Comparison of ENCODE assay signal across 8 cellular contexts in the genomic region with DNA sequence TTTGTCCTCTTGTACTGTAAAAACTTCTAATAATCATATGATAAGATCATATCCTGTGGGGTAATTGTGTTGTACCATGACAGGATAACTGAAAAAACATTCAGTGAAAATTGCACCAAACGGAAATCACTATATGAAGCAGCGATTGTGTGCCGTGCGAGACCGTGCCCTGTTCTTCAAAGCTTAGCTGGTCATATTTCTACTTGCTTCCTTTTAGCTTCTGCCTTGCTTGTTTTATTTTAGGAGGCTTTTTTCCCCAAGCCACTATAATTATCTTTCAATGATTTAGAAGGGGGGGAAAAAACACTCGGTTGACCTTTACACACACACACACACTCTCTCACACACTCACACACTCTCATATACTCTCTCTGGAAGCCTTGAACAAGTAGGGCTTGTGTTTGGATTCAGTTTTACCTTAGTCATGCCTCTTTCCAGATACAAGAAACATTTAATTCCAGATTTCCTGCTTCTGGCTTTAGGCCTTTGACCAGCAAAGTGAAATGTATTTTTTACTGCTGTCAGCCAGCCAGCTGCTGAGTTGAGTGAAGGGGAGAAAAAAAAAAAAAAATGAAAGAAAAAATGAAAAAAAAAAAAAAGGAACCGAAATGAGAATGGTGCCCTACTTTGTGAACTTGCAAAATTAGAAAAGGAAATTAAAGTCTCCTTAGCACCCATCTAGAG.
DNase-seq lines count a peak whose midpoint lies in the region; ATAC-seq and TF ChIP-seq lines count a peak whose summit lies in the region.

No MANE protein-coding gene starts in this region.

- intact Hi-C loops in left ventricle myocardium inferior (cut with micrococcal nuclease) (loop anchor here (5.0 kb wide), 1 partner anchor 36 kb away; no protein-coding TSS in a partner anchor), spleen (cut with DNase I; ENCODE audit: low total_unique reads) (no loop called here)

- H3K4me1 Mint-ChIP-seq in activated naive CD4-positive, alpha-beta T cell treated with anti-CD3 and anti-CD28 coated beads, Interleukin-2, amount 10 ng/mL, durations not matched to agents 7 days and 5 days: peaks cover 87% of the 10 kb centered on the region

- H3K9me3 Mint-ChIP-seq in activated naive CD4-positive, alpha-beta T cell treated with anti-CD3 and anti-CD28 coated beads, Interleukin-2, amount 10 ng/mL, durations not matched to agents 7 days and 5 days: peaks cover 3% of the 10 kb centered on the region

- 0 to 3% (median 2%) methylated on average over 7 of the region's 7 CpGs for WGBS in spleen, 5 donors

- peaks cover 4% of the 10 kb centered on the region; the same call in 1 of the 2 replicates for H3K36me3 ChIP-seq in BE2C
- peaks cover 24% of the 10 kb centered on the region for H3K36me3 ChIP-seq in left ventricle myocardium inferior
- peaks cover 4 to 52% (median 16%) of the 10 kb centered on the region in 6 donors for H3K36me3 ChIP-seq in spleen

- in situ Hi-C loops in KBM-7 (cut with MboI; ENCODE audit: low pct_unique_long_range_greater_than_20kb, low sequenced_read_pairs): no loop called here

- H3K27ac ChIP-seq in left ventricle myocardium inferior (replicated peaks): peak overlapping the region; percentile 86
- peak overlapping the region; percentile 57 to 89 (median 82) for H3K27ac ChIP-seq in spleen

- H3K4me1 ChIP-seq in BE2C (peaks cover 26% of the 10 kb centered on the region), left ventricle myocardium inferior (peaks cover 71% of the 10 kb centered on the region), spleen (peaks cover 30 to 84% (median 55%) of the 10 kb centered on the region in 6 donors)

- ATAC-seq in GM19455 (IDR thresholded peaks at IDR 0.05; ENCODE audit: unreplicated experiment): peak; percentile 46

- H3K4me3 Mint-ChIP-seq in activated naive CD4-positive, alpha-beta T cell treated with anti-CD3 and anti-CD28 coated beads, Interleukin-2, amount 10 ng/mL, durations not matched to agents 7 days and 5 days: peak overlapping the region; percentile 40

- H3K27me3 ChIP-seq in BE2C: no peaks in the 10 kb centered on the region
- H3K27me3 ChIP-seq in left ventricle myocardium inferior (ENCODE audit: low read depth): no peaks in the 10 kb centered on the region
- no peaks in the 10 kb centered on the region for H3K27me3 ChIP-seq in spleen (replicated peaks in 1 of 7)

- no peak for DNase-seq in BE2C
- DNase-seq in KBM-7: peak; percentile 76
- peak; percentile 73 for DNase-seq in activated naive CD4-positive, alpha-beta T cell treated with anti-CD3 and anti-CD28 coated beads, Interleukin-2, amount 10 ng/mL, durations not matched to agents 7 days and 5 days
- no peak for DNase-seq in left ventricle myocardium inferior
- DNase-seq in spleen: no peak
- DNase-seq in NCI-H446 treated with DMSO at 0.1 percent for 48 hours (lab: John Stamatoyannopoulos, UW): no peak
- DNase-seq in A172 (ENCODE audit: low spot score): no peak

- peaks cover 85% of the 10 kb centered on the region for H3K36me3 Mint-ChIP-seq in activated naive CD4-positive, alpha-beta T cell treated with anti-CD3 and anti-CD28 coated beads, Interleukin-2, amount 10 ng/mL, durations not matched to agents 7 days and 5 days

- TF ChIP-seq POLR2A in spleen (IDR thresholded peaks at IDR 0.05): no peak

- H3K4me3 ChIP-seq in BE2C (ENCODE audit: low read depth, low read length) (peak overlapping the region; percentile 8), left ventricle myocardium inferior (peak overlapping the region; percentile 22), spleen (peak overlapping the region in 2 of 8 donors; percentile 0 to 34)

- TF ChIP-seq CTCF in BE2C (IDR thresholded peaks at IDR 0.05; ENCODE audit: low read depth, low read length) (no peak), left ventricle myocardium inferior (IDR thresholded peaks at IDR 0.05; ENCODE audit: borderline replicate concordance) (no peak), spleen (IDR thresholded peaks at IDR 0.05 in 8 of 11, conservative IDR thresholded peaks at IDR 0.05 in 3 of 11) (no peak)

- no peaks in the 10 kb centered on the region for H3K27me3 Mint-ChIP-seq in activated naive CD4-positive, alpha-beta T cell treated with anti-CD3 and anti-CD28 coated beads, Interleukin-2, amount 10 ng/mL, durations not matched to agents 7 days and 5 days

- H3K9me3 ChIP-seq in BE2C: no peaks in the 10 kb centered on the region
- no peaks in the 10 kb centered on the region for H3K9me3 ChIP-seq in left ventricle myocardium inferior (replicated peaks)
- H3K9me3 ChIP-seq in spleen: no peaks in the 10 kb centered on the region

- CTCF ChIA-PET in activated naive CD4-positive, alpha-beta T cell treated with anti-CD3 and anti-CD28 coated beads, Interleukin-2, amount 10 ng/mL, durations not matched to agents 7 days and 5 days (lab: Charles Lee): interaction anchor here (0.8 to 3.9 kb wide), 6 partner anchors 26 to 162 kb away, joined by 3 to 15 read pairs (median 3); no protein-coding TSS in a partner anchor

- peak overlapping the region; percentile 92 for H3K27ac Mint-ChIP-seq in activated naive CD4-positive, alpha-beta T cell treated with anti-CD3 and anti-CD28 coated beads, Interleukin-2, amount 10 ng/mL, durations not matched to agents 7 days and 5 days

Comparison
In these comparisons a context has a peak if more than half of its experiments do, and no peak if none do; other contexts are left out.
1. DNase-seq: peak in KBM-7 (single experiment) and activated naive CD4-positive, alpha-beta T cell treated with anti-CD3 and anti-CD28 coated beads, Interleukin-2, amount 10 ng/mL, durations not matched to agents 7 days and 5 days (single experiment); none in BE2C (single experiment), left ventricle myocardium inferior (single experiment), spleen (single experiment), NCI-H446 treated with DMSO at 0.1 percent for 48 hours (single experiment) and A172 (single experiment).